10 cellular contexts compared by ENCODE assay signal in genomic region chr15:94324835-94325767, GRCh38.
DNase-seq lines count a peak whose midpoint lies in the region; ATAC-seq lines count a peak whose summit lies in the region.
"Had no signal": no experiment of that assay in that cellular context is flagged by ENCODE, and none has a peak within 500 bp of the region (broad histone marks: within the 10 kb centered on the region; RNA-seq: fewer than 3 reads in every experiment).

No MANE protein-coding gene starts in this region.

- H3K4me3 Mint-ChIP-seq in CD8-positive, alpha-beta memory T cell: peak overlapping the region in 5 of 7 donors; percentile 6 to 76 (median 59)
- peak overlapping the region; percentile 36 to 83 (median 78) for H3K4me3 Mint-ChIP-seq in immature natural killer cell

- peak in 3 of 5 donors; percentile 26 to 64 (median 29) for DNase-seq in CD8-positive, alpha-beta memory T cell
- DNase-seq in activated CD4-positive, alpha-beta T cell treated with anti-CD3 and anti-CD28 coated beads, Interleukin-2, amount 50 U/mL, for 1 hour: peak; percentile 4
- DNase-seq in immature natural killer cell (peak; percentile 51 to 80 (median 60)), SK-N-DZ (ENCODE audit: low spot score) (no peak), NCI-H510A (lab: John Stamatoyannopoulos, UW) (no peak), SHP77 treated with DMSO at 0.1 percent for 48 hours (lab: John Stamatoyannopoulos, UW) (no peak)
- DNase-seq: cortex of kidney had no signal

- peaks cover 18 to 32% (median 25%) of the 10 kb centered on the region in 3 donors for H3K4me1 Mint-ChIP-seq in CD8-positive, alpha-beta memory T cell
- peaks cover 81 to 87% of the 10 kb centered on the region in 2 donors for H3K4me1 Mint-ChIP-seq in immature natural killer cell

- peaks cover 0 to 24% (median 3%) of the 10 kb centered on the region in 3 donors for H3K36me3 Mint-ChIP-seq in CD8-positive, alpha-beta memory T cell
- peaks cover 15 to 29% (median 20%) of the 10 kb centered on the region in 3 donors for H3K36me3 Mint-ChIP-seq in immature natural killer cell

- no peak overlapping the region for H3K27ac ChIP-seq in CD8-positive, alpha-beta memory T cell (ENCODE audit: low read depth, low read length)
- H3K27ac ChIP-seq: left lung had no signal

- H3K27me3 ChIP-seq in CD8-positive, alpha-beta memory T cell (ENCODE audit: insufficient read depth, low read length, poor library complexity, severe bottlenecking): no peaks in the 10 kb centered on the region
- H3K27me3 ChIP-seq: left lung had no signal

- POLR2A ChIA-PET in CD8-positive, alpha-beta memory T cell (lab: Charles Lee): no interaction called here

- no peaks in the 10 kb centered on the region for H3K36me3 ChIP-seq in CD8-positive, alpha-beta memory T cell (ENCODE audit: insufficient read depth, low read length)

- H3K27ac Mint-ChIP-seq in CD8-positive, alpha-beta memory T cell: peak overlapping the region in 7 of 8 donors; percentile 22 to 93 (median 85)
- H3K27ac Mint-ChIP-seq in immature natural killer cell: peak overlapping the region; percentile 84 to 96 (median 94)

- H3K9me3 Mint-ChIP-seq in CD8-positive, alpha-beta memory T cell: no peaks in the 10 kb centered on the region
- no peaks in the 10 kb centered on the region for H3K9me3 Mint-ChIP-seq in immature natural killer cell
- H3K9me3 Mint-ChIP-seq: CD4-positive, alpha-beta memory T cell had no signal

- H3K27me3 Mint-ChIP-seq in CD8-positive, alpha-beta memory T cell: peaks cover 0 to 2% of the 10 kb centered on the region in 2 donors
- peaks cover 3 to 13% (median 8%) of the 10 kb centered on the region in 3 donors for H3K27me3 Mint-ChIP-seq in immature natural killer cell (ENCODE audit: low read depth in 3 of 3)
- H3K27me3 Mint-ChIP-seq: CD4-positive, alpha-beta memory T cell had no signal

- ATAC-seq in GM19035 (IDR thresholded peaks at IDR 0.05; ENCODE audit: unreplicated experiment): peak; percentile 51

- H3K9me3 ChIP-seq in CD8-positive, alpha-beta memory T cell (ENCODE audit: low read length): no peaks in the 10 kb centered on the region
- H3K9me3 ChIP-seq: left lung had no signal

- CTCF ChIA-PET in CD8-positive, alpha-beta memory T cell (lab: Charles Lee): interaction anchor here (1.1 to 9.0 kb wide), 20 partner anchors 9 to 205 kb away, joined by 3 to 182 read pairs (median 6); partner anchors contain the start of gene MCTP2

- H3K4me1 ChIP-seq in CD8-positive, alpha-beta memory T cell (ENCODE audit: insufficient read depth, low read length): no peaks in the 10 kb centered on the region

- H3K4me3 ChIP-seq in CD8-positive, alpha-beta memory T cell (ENCODE audit: low read length): no peak overlapping the region
- H3K4me3 ChIP-seq: left lung had no signal

Comparison
In these comparisons a context has a peak if more than half of its experiments do, and no peak if none do; other contexts are left out.
1. DNase-seq: peak in CD8-positive, alpha-beta memory T cell (3 of 5), activated CD4-positive, alpha-beta T cell treated with anti-CD3 and anti-CD28 coated beads, Interleukin-2, amount 50 U/mL, for 1 hour (single experiment) and immature natural killer cell (3 of 3); none in SK-N-DZ (single experiment), NCI-H510A (single experiment) and SHP77 treated with DMSO at 0.1 percent for 48 hours (single experiment).